11 cellular contexts compared by ENCODE assay signal in the genomic region with DNA sequence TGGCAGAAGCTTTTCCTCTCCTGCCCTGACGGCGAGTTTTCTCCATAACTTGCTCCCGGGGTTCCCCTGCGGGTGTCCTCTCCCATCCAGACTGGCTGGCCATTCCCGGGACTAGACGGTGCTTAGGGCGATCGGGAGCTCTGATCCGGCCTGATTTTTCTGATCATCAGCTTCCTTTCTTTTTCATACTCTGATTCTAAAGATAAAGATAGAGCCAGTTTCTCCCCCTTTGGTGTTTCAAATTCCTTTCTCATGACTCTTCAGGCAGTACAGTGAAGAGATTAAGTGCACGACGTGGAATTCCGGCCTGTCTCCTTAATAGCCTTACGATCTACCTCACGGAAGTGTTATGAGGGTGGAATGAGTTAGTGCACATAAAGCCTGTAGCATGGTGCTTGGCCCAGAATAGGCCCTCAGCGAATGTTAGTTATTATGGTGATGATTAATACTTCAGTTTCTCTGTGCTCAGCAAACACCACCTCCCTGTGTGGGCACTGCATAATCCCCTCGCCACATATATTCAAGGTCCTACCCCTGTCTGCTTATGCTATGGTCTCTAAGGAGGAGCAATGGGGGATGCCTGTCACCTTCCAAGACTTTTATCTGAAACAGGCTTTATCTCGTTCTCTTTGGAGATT.
A peak's percentile ranks its signal among the peaks of the same experiment; 100 is the strongest.
DNase-seq lines count a peak whose midpoint lies in the region; ATAC-seq and TF ChIP-seq lines count a peak whose summit lies in the region.
"Had no signal": no experiment of that assay in that cellular context is flagged by ENCODE, and none has a peak within 500 bp of the region (broad histone marks: within the 10 kb centered on the region; RNA-seq: fewer than 3 reads in every experiment).

No MANE protein-coding gene starts in this region.

- H3K36me3 ChIP-seq in Caco-2 (ENCODE audit: control insufficient read depth, insufficient read depth, low read length), result no peaks in the 10 kb centered on the region
- H3K36me3 ChIP-seq in heart right ventricle, result no peaks in the 10 kb centered on the region

- H3K27ac ChIP-seq in heart right ventricle, result no peak overlapping the region

- peaks cover 8% of the 10 kb centered on the region for H3K4me1 Mint-ChIP-seq in Caco-2 (ENCODE audit: low read depth, unreplicated experiment)
- H3K4me1 Mint-ChIP-seq in nephron progenitor cell, result peaks cover 6% of the 10 kb centered on the region

- H3K4me1 ChIP-seq in Caco-2 (no peaks in the 10 kb centered on the region), heart right ventricle (no peaks in the 10 kb centered on the region)

- H3K9me3 Mint-ChIP-seq in Caco-2 (ENCODE audit: unreplicated experiment) (no peaks in the 10 kb centered on the region), nephron progenitor cell (peaks cover 4% of the 10 kb centered on the region)

- WGBS in heart right ventricle, 2 donors, result 63 to 65% methylated on average over 17 of the region's 17 CpGs

- POLR2A ChIA-PET in Caco-2 (lab: Charles Lee), result no interaction called here

- intact Hi-C loops in Caco-2 (cut with micrococcal nuclease; ENCODE audit: unreplicated experiment) (loop anchor here (5.0 kb wide), 1 partner anchor 145 kb away; no protein-coding TSS in a partner anchor), heart right ventricle (cut with DNase I) (no loop called here), left ventricle myocardium superior (cut with micrococcal nuclease) (no loop called here)

- no peaks in the 10 kb centered on the region for H3K27me3 Mint-ChIP-seq in Caco-2 (ENCODE audit: insufficient read depth, unreplicated experiment)
- H3K27me3 Mint-ChIP-seq in nephron progenitor cell (ENCODE audit: low read depth, poor library complexity), result peaks cover 2% of the 10 kb centered on the region
- H3K27me3 Mint-ChIP-seq: stimulated activated naive CD8-positive, alpha-beta T cell treated with anti-CD3 and anti-CD28 coated beads, Interleukin-15, Interleukin-2, amounts not matched to agents 100 ng/mL and 50 ng/mL, for 24 hours had no signal

- H3K36me3 Mint-ChIP-seq in Caco-2 (ENCODE audit: insufficient read depth, unreplicated experiment) (no peaks in the 10 kb centered on the region), nephron progenitor cell (ENCODE audit: low read depth) (no peaks in the 10 kb centered on the region)

- H3K4me3 ChIP-seq in Caco-2 (ENCODE audit: low read depth, low read length), result peak overlapping the region; percentile 26
- H3K4me3 ChIP-seq in heart right ventricle, result no peak overlapping the region
- H3K4me3 ChIP-seq: K562 had no signal

- H3K27me3 ChIP-seq in Caco-2 (replicated peaks; ENCODE audit: control insufficient read depth, insufficient read depth, low read length) (no peaks in the 10 kb centered on the region), heart right ventricle (no peaks in the 10 kb centered on the region)

- H3K27ac Mint-ChIP-seq in Caco-2 (ENCODE audit: unreplicated experiment), result peak overlapping the region; percentile 95
- peak overlapping the region; percentile 62 for H3K27ac Mint-ChIP-seq in nephron progenitor cell
- H3K27ac Mint-ChIP-seq: stimulated activated naive CD8-positive, alpha-beta T cell treated with anti-CD3 and anti-CD28 coated beads, Interleukin-15, Interleukin-2, amounts not matched to agents 100 ng/mL and 50 ng/mL, for 24 hours had no signal

- TSS peak; percentile 63 for BruUV-seq in Caco-2 (replicated peaks; lab: Mats Ljungman, UMichigan)

- no peak for TF ChIP-seq CTCF in Caco-2 (IDR thresholded peaks at IDR 0.05; ENCODE audit: insufficient read depth in 1 of 2, low read depth in 1 of 2, low read length in 1 of 2, severe bottlenecking in 1 of 2, unreplicated experiment in 1 of 2)
- no peak for TF ChIP-seq CTCF in nephron progenitor cell (IDR thresholded peaks at IDR 0.05)
- TF ChIP-seq CTCF in heart right ventricle (IDR thresholded peaks at IDR 0.05), result no peak

- ATAC-seq in heart right ventricle (no peak), left ventricle myocardium superior (no peak), GM18520 (IDR thresholded peaks at IDR 0.05; ENCODE audit: unreplicated experiment) (no peak)
- ATAC-seq: K562, Right ventricle myocardium inferior had no signal

- peak; percentile 15 to 42 for DNase-seq in Caco-2
- peak; percentile 72 for DNase-seq in NCI-H2227 treated with DMSO at 0.1 percent for 48 hours (lab: John Stamatoyannopoulos, UW)
- DNase-seq in ecto neural progenitor cell (ENCODE audit: low spot score), result peak; percentile 52
- no peak for DNase-seq in nephron progenitor cell
- DNase-seq in heart right ventricle, result no peak
- no peak for DNase-seq in erythroblast (lab: John Stamatoyannopoulos, UW)
- no peak for DNase-seq in left ventricle myocardium superior

- H3K9me3 ChIP-seq in Caco-2 (no peaks in the 10 kb centered on the region), heart right ventricle (no peaks in the 10 kb centered on the region)

- H3K4me3 Mint-ChIP-seq in Caco-2 (ENCODE audit: unreplicated experiment) (peak overlapping the region; percentile 87), nephron progenitor cell (no peak overlapping the region)
- H3K4me3 Mint-ChIP-seq: stimulated activated naive CD8-positive, alpha-beta T cell treated with anti-CD3 and anti-CD28 coated beads, Interleukin-15, Interleukin-2, amounts not matched to agents 100 ng/mL and 50 ng/mL, for 24 hours had no signal

- CTCF ChIA-PET in Caco-2 (lab: Charles Lee), result interaction anchor here (0.5 kb wide), 1 partner anchor 172 kb away, joined by 3 read pairs; no protein-coding TSS in a partner anchor

- TF ChIP-seq POLR2A in erythroblast (IDR thresholded peaks at IDR 0.05; ENCODE audit: low read length), result no peak

Comparison
In these comparisons a context has a peak if more than half of its experiments do, and no peak if none do; other contexts are left out.
1. DNase-seq: peak in Caco-2 (2 of 2), NCI-H2227 treated with DMSO at 0.1 percent for 48 hours (single experiment) and ecto neural progenitor cell (single experiment); none in nephron progenitor cell (single experiment), heart right ventricle (0 of 2), erythroblast (0 of 2) and left ventricle myocardium superior (single experiment).